ENCODE assay signal across 12 cellular contexts in the genomic region with DNA sequence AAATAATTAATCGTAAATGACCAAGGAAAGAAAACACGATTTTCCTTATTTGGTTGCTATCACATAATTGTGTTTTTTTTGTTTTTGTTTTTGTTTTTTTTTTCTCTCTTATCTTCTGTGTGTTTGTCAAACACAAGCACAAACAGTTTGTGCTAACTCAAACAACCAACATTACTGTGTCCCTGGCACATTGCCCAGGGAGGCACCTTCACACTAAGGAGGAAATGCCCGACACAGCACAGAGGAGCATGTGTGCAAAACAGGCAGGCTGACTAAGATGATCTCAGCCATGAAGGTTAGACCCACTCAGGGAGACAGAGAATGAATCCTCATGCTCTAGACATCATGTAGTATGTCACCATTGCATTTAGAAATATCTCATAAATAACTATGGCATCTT.
DNase-seq lines count a peak whose midpoint lies in the region; ATAC-seq, FAIRE-seq and TF ChIP-seq lines count a peak whose summit lies in the region.
"Had no signal": no experiment of that assay in that cellular context is flagged by ENCODE, and none has a peak within 500 bp of the region (broad histone marks: within the 10 kb centered on the region; RNA-seq: fewer than 3 reads in every experiment).

No MANE protein-coding gene starts in this region.

- H3K4me1 ChIP-seq in BE2C = no peaks in the 10 kb centered on the region
- H3K4me1 ChIP-seq in keratinocyte (ENCODE audit: control insufficient read depth, extremely low read depth, insufficient read depth, low read length) = peaks cover 5% of the 10 kb centered on the region

- H3K27ac ChIP-seq in KOPT-K1 (ENCODE audit: low read depth, low read length, poor library complexity, severe bottlenecking) = peak overlapping the region; percentile 39
- H3K27ac ChIP-seq in VCaP = peak overlapping the region; percentile 69
- H3K27ac ChIP-seq in keratinocyte (ENCODE audit: control insufficient read depth, insufficient read depth, low read length) = no peak overlapping the region
- H3K27ac ChIP-seq: brain microvascular endothelial cell, tibial nerve had no signal

- H3K36me3 ChIP-seq in BE2C (no peaks in the 10 kb centered on the region), KOPT-K1 (ENCODE audit: insufficient read depth, low read length) (no peaks in the 10 kb centered on the region), keratinocyte (ENCODE audit: control insufficient read depth in 2 of 2, extremely low read depth in 1 of 2, insufficient read depth in 2 of 2, low read length in 2 of 2) (no peaks in the 10 kb centered on the region)
- H3K36me3 ChIP-seq: brain microvascular endothelial cell, tibial nerve had no signal

- FAIRE-seq in keratinocyte (lab: Jason Lieb, UNC) = peak; percentile 89

- ATAC-seq in GM21717 (IDR thresholded peaks at IDR 0.05; ENCODE audit: unreplicated experiment) = no peak
- no peak for ATAC-seq in GM19023 (IDR thresholded peaks at IDR 0.05; ENCODE audit: unreplicated experiment)
- ATAC-seq in activated naive CD8-positive, alpha-beta T cell treated with anti-CD3 and anti-CD28 coated beads, Interleukin-2, amount 50 U/mL, for 24 hours = no peak

- no peak overlapping the region for H3K4me3 ChIP-seq in BE2C (ENCODE audit: low read depth, low read length)
- H3K4me3 ChIP-seq in keratinocyte (ENCODE audit: control insufficient read depth in 2 of 3, extremely low read depth in 1 of 3, insufficient read depth in 2 of 3, low read depth in 1 of 3, low read length in 3 of 3) = no peak overlapping the region
- H3K4me3 ChIP-seq: tibial nerve had no signal

- TF ChIP-seq CTCF in BE2C (IDR thresholded peaks at IDR 0.05; ENCODE audit: low read depth, low read length) (no peak), VCaP (conservative IDR thresholded peaks at IDR 0.05) (no peak), keratinocyte (optimal IDR thresholded peaks at IDR 0.05 in 1 of 3, IDR thresholded peaks at IDR 0.05 in 1 of 3, conservative IDR thresholded peaks at IDR 0.05 in 1 of 3; ENCODE audit: extremely low read depth in 1 of 3, insufficient read depth in 2 of 3, low read length in 3 of 3) (no peak)

- H3K27me3 Mint-ChIP-seq in activated naive CD8-positive, alpha-beta T cell treated with anti-CD3 and anti-CD28 coated beads, Interleukin-2, amount 50 U/mL, for 24 hours = no peaks in the 10 kb centered on the region
- H3K27me3 Mint-ChIP-seq: activated B cell treated with CpG ODN at 0.5 μM for 24 hours; CD4-positive, alpha-beta memory T cell had no signal

- no peaks in the 10 kb centered on the region for H4K20me1 ChIP-seq in keratinocyte (ENCODE audit: control insufficient read depth, extremely low read depth, insufficient read depth, low read length)

- dilution Hi-C loops in keratinocyte (cut with MboI; ENCODE audit: extremely low pct_ligation_motif_present, low sequenced_read_pairs) = no loop called here

- H3K4me1 Mint-ChIP-seq in activated naive CD8-positive, alpha-beta T cell treated with anti-CD3 and anti-CD28 coated beads, Interleukin-2, amount 50 U/mL, for 24 hours = no peaks in the 10 kb centered on the region
- H3K4me1 Mint-ChIP-seq: activated B cell treated with CpG ODN at 0.5 μM for 24 hours; CD4-positive, alpha-beta memory T cell had no signal

- H3K27me3 ChIP-seq in BE2C = no peaks in the 10 kb centered on the region
- no peaks in the 10 kb centered on the region for H3K27me3 ChIP-seq in keratinocyte (ENCODE audit: control insufficient read depth, extremely low read depth, insufficient read depth, low read length)
- H3K27me3 ChIP-seq: brain microvascular endothelial cell, tibial nerve had no signal

- no peaks in the 10 kb centered on the region for H3K9me1 ChIP-seq in keratinocyte (ENCODE audit: control insufficient read depth, extremely low read depth, insufficient read depth, low read length)

- no peak overlapping the region for H3K4me2 ChIP-seq in keratinocyte (ENCODE audit: control insufficient read depth, extremely low read depth, insufficient read depth, low read depth, low read length)

- no peaks in the 10 kb centered on the region for H3K9me3 Mint-ChIP-seq in activated naive CD8-positive, alpha-beta T cell treated with anti-CD3 and anti-CD28 coated beads, Interleukin-2, amount 50 U/mL, for 24 hours
- H3K9me3 Mint-ChIP-seq: activated B cell treated with CpG ODN at 0.5 μM for 24 hours had no signal

- peak overlapping the region; percentile 49 for H2AFZ ChIP-seq in keratinocyte (ENCODE audit: control insufficient read depth, low read length)

- no peaks in the 10 kb centered on the region for H3K79me2 ChIP-seq in keratinocyte (ENCODE audit: control insufficient read depth, insufficient read depth, low read length)

- H3K9ac ChIP-seq in keratinocyte (ENCODE audit: control insufficient read depth, extremely low read depth, insufficient read depth, low read length) = no peak overlapping the region

- DNase-seq in BE2C (peak; percentile 61), keratinocyte (ENCODE audit: low read depth, low spot score) (peak; percentile 4), CD1c-positive myeloid dendritic cell (ENCODE audit: extremely low spot score) (no peak)
- DNase-seq in activated naive CD8-positive, alpha-beta T cell treated with anti-CD3 and anti-CD28 coated beads, Interleukin-2, amount 50 U/mL, for 24 hours = no peak
- DNase-seq: activated B cell treated with CpG ODN at 0.5 μM for 24 hours; brain microvascular endothelial cell; CD4-positive, alpha-beta memory T cell had no signal

- no peaks in the 10 kb centered on the region for H3K36me3 Mint-ChIP-seq in activated naive CD8-positive, alpha-beta T cell treated with anti-CD3 and anti-CD28 coated beads, Interleukin-2, amount 50 U/mL, for 24 hours (ENCODE audit: low read depth)
- H3K36me3 Mint-ChIP-seq: CD4-positive, alpha-beta memory T cell had no signal

- H3K4me3 Mint-ChIP-seq in activated naive CD8-positive, alpha-beta T cell treated with anti-CD3 and anti-CD28 coated beads, Interleukin-2, amount 50 U/mL, for 24 hours = no peak overlapping the region
- H3K4me3 Mint-ChIP-seq: activated B cell treated with CpG ODN at 0.5 μM for 24 hours; CD4-positive, alpha-beta memory T cell had no signal

- no peak overlapping the region for H3K27ac Mint-ChIP-seq in activated naive CD8-positive, alpha-beta T cell treated with anti-CD3 and anti-CD28 coated beads, Interleukin-2, amount 50 U/mL, for 24 hours
- H3K27ac Mint-ChIP-seq: activated B cell treated with CpG ODN at 0.5 μM for 24 hours; CD4-positive, alpha-beta memory T cell had no signal

- H3K9me3 ChIP-seq in BE2C (no peaks in the 10 kb centered on the region), KOPT-K1 (ENCODE audit: insufficient read depth, low read length, poor library complexity, severe bottlenecking) (no peaks in the 10 kb centered on the region), keratinocyte (ENCODE audit: control insufficient read depth, low read depth, low read length) (no peaks in the 10 kb centered on the region)
- H3K9me3 ChIP-seq: tibial nerve had no signal

Comparison
In these comparisons a context has a peak if more than half of its experiments do, and no peak if none do; other contexts are left out.
1. DNase-seq: peak in BE2C (single experiment) and keratinocyte (single experiment); none in CD1c-positive myeloid dendritic cell (single experiment) and activated naive CD8-positive, alpha-beta T cell treated with anti-CD3 and anti-CD28 coated beads, Interleukin-2, amount 50 U/mL, for 24 hours (single experiment).